Comparison of ENCODE assay signal across 1 cellular context in genomic region chr13:75486146-75486545, GRCh38.
TF ChIP-seq lines count a peak whose summit lies in the region.

No MANE protein-coding gene starts in this region.

TF ChIP-seq in H1, 55 proteins besides CTCF, POLR2A, EP300 and RAD21:
- TF ChIP-seq ASH2L (IDR thresholded peaks at IDR 0.05; ENCODE audit: low read length) (no peak), FOSL1 (IDR thresholded peaks at IDR 0.05; ENCODE audit: insufficient read depth, low read depth, low read length) (no peak), USF2 (IDR thresholded peaks at IDR 0.05; ENCODE audit: low read length) (no peak), BACH1 (IDR thresholded peaks at IDR 0.05; ENCODE audit: low read length) (no peak; the same call in 1 of the 2 replicates), GTF2F1 (IDR thresholded peaks at IDR 0.05; ENCODE audit: borderline replicate concordance, low read depth, low read length) (no peak), CHD1 (IDR thresholded peaks at IDR 0.05; ENCODE audit: low read depth, low read length) (no peak), RFX5 (IDR thresholded peaks at IDR 0.05; ENCODE audit: borderline replicate concordance, low read depth, low read length) (no peak), CEBPB (IDR thresholded peaks at IDR 0.05; ENCODE audit: low read depth, low read length) (no peak), HDAC6 (IDR thresholded peaks at IDR 0.05; ENCODE audit: low read depth, low read length) (no peak), CHD7 (IDR thresholded peaks at IDR 0.05; ENCODE audit: insufficient replicate concordance, low read length) (no peak), KDM4A (IDR thresholded peaks at IDR 0.05; ENCODE audit: low read depth, low read length, severe bottlenecking) (no peak), RXRA (IDR thresholded peaks at IDR 0.05; ENCODE audit: insufficient read depth, low read depth, low read length) (no peak)
TF ChIP-seq in H1: peak in this region for 0.
